In genomic region chr7:6273380-6273837, GRCh38 we compare ENCODE assay signal across 9 cellular contexts. TPM values are rescaled to one million over a fixed set of nuclear protein-coding genes. Genes with fewer than 3 reads are reported as not detected.
DNase-seq lines count a peak whose midpoint lies in the region; ATAC-seq and TF ChIP-seq lines count a peak whose summit lies in the region.
"Had no signal": no experiment of that assay in that cellular context is flagged by ENCODE, and none has a peak within 500 bp of the region (broad histone marks: within the 10 kb centered on the region; RNA-seq: fewer than 3 reads in every experiment).

No MANE protein-coding gene starts in this region.

- DNase-seq in activated naive CD4-positive, alpha-beta T cell treated with anti-CD3 and anti-CD28 coated beads for 36 hours = no peak
- no peak for DNase-seq in activated naive CD4-positive, alpha-beta T cell treated with Interleukin-2 at 50 U/mL for 16 hours
- DNase-seq in NCI-H69 (lab: John Stamatoyannopoulos, UW) = peak; percentile 99
- peak; percentile 33 for DNase-seq in cerebellum (ENCODE audit: low spot score)
- peak; percentile 77 for DNase-seq in transverse colon
- no peak for DNase-seq in glomerular visceral epithelial cell (ENCODE audit: extremely low spot score)
- DNase-seq: activated CD4-positive, alpha-beta T cell treated with anti-CD3 and anti-CD28 coated beads, Interleukin-2, amount 50 U/mL, for 1 hour had no signal

- ATAC-seq in HG02588 (IDR thresholded peaks at IDR 0.05; ENCODE audit: unreplicated experiment) (no peak), HG03159 (IDR thresholded peaks at IDR 0.05; ENCODE audit: unreplicated experiment) (no peak)

- H3K4me1 Mint-ChIP-seq in activated naive CD4-positive, alpha-beta T cell treated with anti-CD3 and anti-CD28 coated beads for 36 hours (ENCODE audit: low read depth) = peaks cover 13% of the 10 kb centered on the region

- no peaks in the 10 kb centered on the region for H3K27me3 ChIP-seq in transverse colon

- no peaks in the 10 kb centered on the region for H3K9me3 ChIP-seq in transverse colon

- H3K36me3 Mint-ChIP-seq in activated naive CD4-positive, alpha-beta T cell treated with anti-CD3 and anti-CD28 coated beads for 36 hours (ENCODE audit: low read depth) = no peaks in the 10 kb centered on the region

- TF ChIP-seq POLR2A in transverse colon (IDR thresholded peaks at IDR 0.05) = no peak

- H3K27ac Mint-ChIP-seq in activated naive CD4-positive, alpha-beta T cell treated with anti-CD3 and anti-CD28 coated beads for 36 hours = no peak overlapping the region

- H3K9me3 Mint-ChIP-seq in activated naive CD4-positive, alpha-beta T cell treated with anti-CD3 and anti-CD28 coated beads for 36 hours = no peaks in the 10 kb centered on the region

- H3K36me3 ChIP-seq in transverse colon = no peaks in the 10 kb centered on the region

- H3K4me3 Mint-ChIP-seq in activated naive CD4-positive, alpha-beta T cell treated with anti-CD3 and anti-CD28 coated beads for 36 hours = peak overlapping the region; percentile 68

- H3K27me3 Mint-ChIP-seq in activated naive CD4-positive, alpha-beta T cell treated with anti-CD3 and anti-CD28 coated beads for 36 hours (ENCODE audit: low read depth) = peaks cover 21% of the 10 kb centered on the region

- in situ Hi-C loops in transverse colon (cut with MboI; ENCODE audit: low pct_ligation_motif_present in 1 of 4, low pct_unique_long_range_greater_than_20kb in 1 of 4, low sequenced_read_pairs in 3 of 4) = no loop called here

- intact Hi-C loops in activated naive CD4-positive, alpha-beta T cell treated with anti-CD3 and anti-CD28 coated beads for 36 hours (cut with micrococcal nuclease) = loop anchor here (5.0 kb wide), 3 partner anchors 111 to 584 kb away; no protein-coding TSS in a partner anchor
- intact Hi-C loops in transverse colon (cut with DNase I; ENCODE audit: low total_unique reads) = loop anchor here (5.0 kb wide), 1 partner anchor 111 kb away; no protein-coding TSS in a partner anchor

- peaks cover 0 to 38% (median 28%) of the 10 kb centered on the region in 4 donors for H3K4me1 ChIP-seq in transverse colon

- no peak for TF ChIP-seq CTCF in transverse colon (IDR thresholded peaks at IDR 0.05)

- no peak for TF ChIP-seq EP300 in transverse colon (IDR thresholded peaks at IDR 0.05; ENCODE audit: low read depth)

- 44 to 77% methylated on average over 5 to 6 of the region's 6 CpGs for WGBS in transverse colon (ENCODE audit: low coverage in 1 of 2), 2 donors

- CTCF ChIA-PET in activated naive CD4-positive, alpha-beta T cell treated with anti-CD3 and anti-CD28 coated beads for 36 hours (lab: Charles Lee) = interaction anchor here (0.5 to 1.0 kb wide), 4 partner anchors 9 to 113 kb away, joined by 3 to 6 read pairs (median 4); no protein-coding TSS in a partner anchor

- peak overlapping the region in 1 of 4 donors; percentile 95 for H3K4me3 ChIP-seq in transverse colon

- H3K27ac ChIP-seq in transverse colon = peak overlapping the region in 2 of 4 donors; percentile 80 to 87

RNA-seq across cellular contexts. Expression of gene CYTH3, which starts 1.0 kb away (rescaled TPM):
- 1 to 10 TPM; 1.1 TPM for total RNA-seq in activated naive CD4-positive, alpha-beta T cell treated with anti-CD3 and anti-CD28 coated beads for 36 hours
- total RNA-seq in cerebellum (30.1 TPM), transverse colon (10 to 100 TPM; 15.0 to 25.4 (median 19.4) TPM)

Comparison
In these comparisons a context has a peak if more than half of its experiments do, and no peak if none do; other contexts are left out.
1. DNase-seq: peak in NCI-H69 (single experiment), cerebellum (single experiment) and transverse colon (single experiment); none in activated naive CD4-positive, alpha-beta T cell treated with anti-CD3 and anti-CD28 coated beads for 36 hours (single experiment), activated naive CD4-positive, alpha-beta T cell treated with Interleukin-2 at 50 U/mL for 16 hours (single experiment) and glomerular visceral epithelial cell (single experiment).
2. RNA of gene CYTH3, which starts 1.0 kb away (total RNA-seq): 30.1 TPM in cerebellum (single experiment) and 15.0 to 25.4 TPM in transverse colon; 1.1 TPM in activated naive CD4-positive, alpha-beta T cell treated with anti-CD3 and anti-CD28 coated beads for 36 hours; every median in the first group is over 4 times any median in the second.